In the genomic region with DNA sequence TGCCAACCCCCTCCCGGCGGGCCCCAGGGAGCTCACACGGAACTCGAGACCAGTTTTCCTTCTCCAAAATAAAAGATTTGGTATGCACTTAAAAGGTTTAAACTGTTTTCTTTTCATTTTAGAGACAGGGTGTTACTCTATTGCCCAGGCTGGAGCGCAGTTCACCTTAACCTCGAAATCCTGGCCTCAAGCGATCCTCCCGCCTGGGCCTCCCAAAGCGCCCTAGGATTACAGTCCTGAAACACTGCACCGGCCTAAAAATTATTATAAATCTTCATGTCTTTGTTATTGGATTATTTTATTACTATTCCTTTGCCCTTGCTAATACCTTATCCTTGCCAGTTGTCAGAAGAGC, we compare ENCODE assay signal across 1 cellular context.
TF ChIP-seq lines count a peak whose summit lies in the region.

No MANE protein-coding gene starts in this region.

TF ChIP-seq in H1, 55 proteins besides CTCF, POLR2A, EP300 and RAD21 (continued from another document):
- TF ChIP-seq, protein P1, sequence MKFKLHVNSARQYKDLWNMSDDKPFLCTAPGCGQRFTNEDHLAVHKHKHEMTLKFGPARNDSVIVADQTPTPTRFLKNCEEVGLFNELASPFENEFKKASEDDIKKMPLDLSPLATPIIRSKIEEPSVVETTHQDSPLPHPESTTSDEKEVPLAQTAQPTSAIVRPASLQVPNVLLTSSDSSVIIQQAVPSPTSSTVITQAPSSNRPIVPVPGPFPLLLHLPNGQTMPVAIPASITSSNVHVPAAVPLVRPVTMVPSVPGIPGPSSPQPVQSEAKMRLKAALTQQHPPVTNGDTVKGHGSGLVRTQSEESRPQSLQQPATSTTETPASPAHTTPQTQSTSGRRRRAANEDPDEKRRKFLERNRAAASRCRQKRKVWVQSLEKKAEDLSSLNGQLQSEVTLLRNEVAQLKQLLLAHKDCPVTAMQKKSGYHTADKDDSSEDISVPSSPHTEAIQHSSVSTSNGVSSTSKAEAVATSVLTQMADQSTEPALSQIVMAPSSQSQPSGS (IDR thresholded peaks at IDR 0.05; ENCODE audit: low read length) = no peak
- TF ChIP-seq, protein P2, sequence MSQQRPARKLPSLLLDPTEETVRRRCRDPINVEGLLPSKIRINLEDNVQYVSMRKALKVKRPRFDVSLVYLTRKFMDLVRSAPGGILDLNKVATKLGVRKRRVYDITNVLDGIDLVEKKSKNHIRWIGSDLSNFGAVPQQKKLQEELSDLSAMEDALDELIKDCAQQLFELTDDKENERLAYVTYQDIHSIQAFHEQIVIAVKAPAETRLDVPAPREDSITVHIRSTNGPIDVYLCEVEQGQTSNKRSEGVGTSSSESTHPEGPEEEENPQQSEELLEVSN (IDR thresholded peaks at IDR 0.05) = no peak
TF ChIP-seq in H1: peak in this region for 1.
